8 cellular contexts compared by ENCODE assay signal in the genomic region with DNA sequence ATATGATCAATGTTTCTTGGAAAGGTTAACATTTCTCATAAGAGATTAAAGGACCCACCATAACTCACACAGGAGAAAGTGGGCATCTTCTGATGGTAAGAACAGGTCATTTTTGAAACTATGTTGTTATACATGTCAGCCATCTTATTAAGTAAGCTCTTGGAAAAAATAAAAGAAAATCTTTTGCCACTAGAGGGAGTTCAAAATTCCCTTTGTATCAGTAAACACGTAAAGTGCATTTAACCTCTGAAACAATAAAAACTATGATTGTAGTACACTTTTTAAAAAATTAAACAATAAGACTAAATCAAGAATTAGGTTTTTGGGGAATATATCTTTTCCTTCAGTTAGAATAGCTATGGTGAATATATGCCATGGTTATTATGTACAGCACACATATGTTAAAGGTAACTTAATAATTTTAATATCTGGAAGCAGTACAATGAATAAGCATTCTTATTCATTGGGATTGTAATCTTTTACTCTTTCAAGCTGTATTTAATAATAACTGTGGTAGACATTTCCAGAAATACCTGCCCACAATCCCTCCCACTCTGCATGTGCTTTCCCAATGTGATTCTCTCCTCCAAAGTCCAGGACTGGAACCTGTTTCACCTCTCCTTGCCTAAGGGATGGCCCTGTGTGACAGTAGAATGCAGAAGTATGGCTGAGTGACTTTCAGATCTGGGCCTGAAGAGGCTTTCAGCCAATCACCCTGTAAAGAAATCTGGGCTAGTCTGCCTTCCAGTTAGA.
DNase-seq lines count a peak whose midpoint lies in the region; ATAC-seq, FAIRE-seq and TF ChIP-seq lines count a peak whose summit lies in the region.

No MANE protein-coding gene starts in this region.

- H3K14ac ChIP-seq in mesenchymal stem cell (ENCODE audit: low read length in 2 of 2), result no peak overlapping the region

- H3K23ac ChIP-seq in mesenchymal stem cell (ENCODE audit: low read length in 2 of 2), result no peak overlapping the region

- H3K4me1 ChIP-seq in OCI-LY1 (ENCODE audit: insufficient read depth, low read length, severe bottlenecking) (peaks cover 17% of the 10 kb centered on the region), mesenchymal stem cell (ENCODE audit: control insufficient read depth, insufficient read depth, low read depth, low read length) (peaks cover 1% of the 10 kb centered on the region)

- no peaks in the 10 kb centered on the region for H4K20me1 ChIP-seq in OCI-LY1 (ENCODE audit: insufficient read depth, low read length)

- H2AFZ ChIP-seq in OCI-LY1 (ENCODE audit: low read length) (peak overlapping the region; percentile 96; the same call in 1 of the 2 replicates), mesenchymal stem cell (ENCODE audit: low read depth, low read length) (no peak overlapping the region)

- ATAC-seq in GM18867 (IDR thresholded peaks at IDR 0.05; ENCODE audit: unreplicated experiment), result no peak

- no peaks in the 10 kb centered on the region for H3K27me3 ChIP-seq in OCI-LY1 (ENCODE audit: insufficient read depth, low read length)
- H3K27me3 ChIP-seq in mesenchymal stem cell (ENCODE audit: control insufficient read depth in 1 of 2, insufficient read depth in 1 of 2, low read length in 2 of 2), result no peaks in the 10 kb centered on the region
- no peaks in the 10 kb centered on the region for H3K27me3 ChIP-seq in H7 (ENCODE audit: control insufficient read depth, insufficient read depth, low read length)

- no peak overlapping the region for H3K4me2 ChIP-seq in OCI-LY1 (ENCODE audit: low read length)
- no peak overlapping the region for H3K4me2 ChIP-seq in mesenchymal stem cell (ENCODE audit: low read length, poor library complexity, severe bottlenecking)

- no peak overlapping the region for H3K27ac ChIP-seq in OCI-LY1 (ENCODE audit: low read depth, low read length, poor library complexity, severe bottlenecking)
- H3K27ac ChIP-seq in mesenchymal stem cell (ENCODE audit: low read length, poor library complexity, severe bottlenecking), result no peak overlapping the region

- peak overlapping the region; percentile 78 for H4K91ac ChIP-seq in mesenchymal stem cell (ENCODE audit: low read length)

- DNase-seq in D721Med (ENCODE audit: insufficient read length, low spot score), result no peak
- no peak for DNase-seq in HEK293T (ENCODE audit: extremely low spot score)
- peak; percentile 84 to 89 for DNase-seq in cardiac fibroblast (ENCODE audit: low read depth in 2 of 2)
- DNase-seq in mesenchymal stem cell, result peak; percentile 71
- DNase-seq in activated CD4-positive, alpha-beta T cell treated with anti-CD3 and anti-CD28 coated beads for 48 hours, result no peak
- DNase-seq in H7, result no peak

- H3F3A ChIP-seq in OCI-LY1 (ENCODE audit: insufficient read depth, low read length), result no peaks in the 10 kb centered on the region

- H3K79me2 ChIP-seq in OCI-LY1 (ENCODE audit: insufficient read depth, low read length), result no peaks in the 10 kb centered on the region

- no peak overlapping the region for H2BK15ac ChIP-seq in mesenchymal stem cell (ENCODE audit: low read depth, poor library complexity, severe bottlenecking)

- H4K8ac ChIP-seq in mesenchymal stem cell (ENCODE audit: low read length), result peak overlapping the region; percentile 80

- CTCF ChIA-PET in HEK293T (lab: Yijun Ruan, JAX), result interaction anchor here (0.6 to 1.3 kb wide), 3 partner anchors 94 to 257 kb away, joined by 3 to 4 read pairs (median 3); no protein-coding TSS in a partner anchor

- H3K4ac ChIP-seq in mesenchymal stem cell (ENCODE audit: low read depth in 1 of 2, low read length in 2 of 2), result no peak overlapping the region

- peak overlapping the region; percentile 85 for H2AK5ac ChIP-seq in mesenchymal stem cell (ENCODE audit: low read length, severe bottlenecking)

- no peaks in the 10 kb centered on the region for H3K9me2 ChIP-seq in OCI-LY1 (ENCODE audit: low read depth, low read length)

- peak overlapping the region; percentile 69 for H2BK120ac ChIP-seq in mesenchymal stem cell (ENCODE audit: low read depth, low read length)

- TF ChIP-seq CTCF in D721Med (IDR thresholded peaks at IDR 0.05; ENCODE audit: insufficient read depth, missing control alignments), result peak; percentile 51
- TF ChIP-seq CTCF in OCI-LY1 (IDR thresholded peaks at IDR 0.05; ENCODE audit: low read length), result peak; percentile 59
- peak; percentile 40 for TF ChIP-seq CTCF in cardiac fibroblast (IDR thresholded peaks at IDR 0.05; ENCODE audit: low read depth, low read length)

- no peak overlapping the region for H3K9ac ChIP-seq in OCI-LY1 (ENCODE audit: low read length)
- peak overlapping the region; percentile 89 for H3K9ac ChIP-seq in mesenchymal stem cell (ENCODE audit: low read length)

- H3K79me1 ChIP-seq in mesenchymal stem cell (replicated peaks; ENCODE audit: low read length, poor library complexity, severe bottlenecking), result peaks cover 13% of the 10 kb centered on the region

- no peak overlapping the region for H3K4me3 ChIP-seq in OCI-LY1 (ENCODE audit: low read depth, low read length, poor library complexity, severe bottlenecking)
- no peak overlapping the region for H3K4me3 ChIP-seq in cardiac fibroblast (replicated peaks in 1 of 2; ENCODE audit: low read depth in 2 of 2, low read length in 2 of 2)
- no peak overlapping the region for H3K4me3 ChIP-seq in mesenchymal stem cell (ENCODE audit: insufficient read depth in 1 of 2, low read depth in 1 of 2, low read length in 2 of 2)
- no peak overlapping the region for H3K4me3 ChIP-seq in H7 (ENCODE audit: insufficient read depth, low read depth, low read length)

- H3K18ac ChIP-seq in mesenchymal stem cell (ENCODE audit: low read depth in 1 of 2, low read length in 2 of 2), result peak overlapping the region; percentile 9 to 78

- WGBS in mesenchymal stem cell, result no CpG with 5 or more reads among the region's 1 CpG

- H3K9me3 ChIP-seq in OCI-LY1 (ENCODE audit: low read length) (no peaks in the 10 kb centered on the region), mesenchymal stem cell (ENCODE audit: control insufficient read depth, low read length) (peaks cover 10% of the 10 kb centered on the region)

- POLR2A ChIA-PET in HEK293T (lab: Yijun Ruan, JAX), result interaction anchor here (1.2 kb wide), 1 partner anchor 64 kb away, joined by 4 read pairs; a partner anchor contains a TSS

- H2BK12ac ChIP-seq in mesenchymal stem cell (ENCODE audit: low read length in 2 of 2), result no peak overlapping the region

- H3K36me3 ChIP-seq in OCI-LY1 (ENCODE audit: insufficient read depth, low read length) (no peaks in the 10 kb centered on the region), mesenchymal stem cell (ENCODE audit: control insufficient read depth in 1 of 2, insufficient read depth in 2 of 2, low read depth in 1 of 2, low read length in 2 of 2) (peaks cover 4 to 33% of the 10 kb centered on the region in 2 experiments), H7 (replicated peaks; ENCODE audit: control insufficient read depth, insufficient read depth, low read length) (no peaks in the 10 kb centered on the region)

- no peak overlapping the region for H2BK5ac ChIP-seq in mesenchymal stem cell (ENCODE audit: low read depth, low read length, poor library complexity, severe bottlenecking)

- FAIRE-seq in D721Med (lab: Jason Lieb, UNC), result no peak

TF ChIP-seq in HEK293T, 16 proteins besides CTCF, POLR2A, EP300 and RAD21:
- TF ChIP-seq FOXA1 (IDR thresholded peaks at IDR 0.05) (no peak), FOXK2 (IDR thresholded peaks at IDR 0.05) (0 out of 2 replicates have a peak, but pooled peaks have one; percentile 12)

Comparison
In these comparisons a context has a peak if more than half of its experiments do, and no peak if none do; other contexts are left out.
1. DNase-seq: peak in cardiac fibroblast (2 of 2) and mesenchymal stem cell (single experiment); none in D721Med (single experiment), HEK293T (single experiment), activated CD4-positive, alpha-beta T cell treated with anti-CD3 and anti-CD28 coated beads for 48 hours (single experiment) and H7 (single experiment).
2. Peak in every context shown above with its lines, with median percentiles within 50 percentile points of each other: CTCF ChIP-seq.